9 cellular contexts compared by ENCODE assay signal in the genomic region with DNA sequence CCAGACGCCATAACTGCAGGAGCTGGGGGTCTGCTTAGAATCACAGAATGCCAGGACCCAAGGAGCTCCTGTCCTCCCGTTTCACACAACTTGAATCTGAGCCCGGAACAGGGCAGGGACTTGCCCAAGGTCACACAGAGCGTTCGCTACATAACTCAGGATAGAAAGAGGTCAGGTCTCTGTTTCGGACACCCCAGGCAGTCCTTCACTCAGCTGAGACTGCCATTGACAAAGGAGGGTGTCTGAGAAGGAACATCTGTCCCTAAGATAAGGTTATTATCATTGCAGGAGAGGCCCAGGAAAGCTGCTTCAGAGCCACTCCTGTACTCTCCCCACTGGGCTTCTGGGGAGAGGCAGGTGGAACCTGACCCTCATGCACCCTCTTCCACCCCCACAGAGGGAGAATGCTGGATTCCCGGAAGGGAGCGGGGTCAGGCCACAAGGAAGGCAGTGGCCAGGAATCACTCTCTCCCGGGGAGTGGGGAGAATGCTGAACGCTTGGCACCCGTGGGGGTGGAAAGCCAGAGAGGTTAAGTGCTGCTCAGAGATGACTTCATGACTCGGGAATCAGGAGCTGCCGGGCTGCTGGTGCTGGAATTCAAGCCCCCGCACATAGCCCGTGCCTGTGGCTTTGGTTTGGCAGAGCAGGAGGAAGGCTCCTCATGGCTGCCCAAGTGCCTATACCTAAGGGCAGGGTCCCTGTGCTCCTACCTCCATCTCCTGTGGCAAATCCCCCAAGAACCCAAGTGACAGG. TPM values are rescaled to one million over a fixed set of nuclear protein-coding genes. Genes with fewer than 3 reads are reported as not detected.
DNase-seq lines count a peak whose midpoint lies in the region; ATAC-seq and TF ChIP-seq lines count a peak whose summit lies in the region.
"Had no signal": no experiment of that assay in that cellular context is flagged by ENCODE, and none has a peak within 500 bp of the region (broad histone marks: within the 10 kb centered on the region; RNA-seq: fewer than 3 reads in every experiment).

No MANE protein-coding gene starts in this region.

- H3K4me1 Mint-ChIP-seq in activated CD4-positive, alpha-beta T cell treated with anti-CD3 and anti-CD28 coated beads, Interleukin-2, amount 10 ng/mL, durations not matched to agents 24 days and 14 days: peaks cover 29% of the 10 kb centered on the region
- H3K4me1 Mint-ChIP-seq in activated CD4-positive, alpha-beta T cell treated with anti-CD3 and anti-CD28 coated beads for 36 hours: no peaks in the 10 kb centered on the region

- ATAC-seq in activated CD4-positive, alpha-beta T cell treated with anti-CD3 and anti-CD28 coated beads for 36 hours: no peak
- peak; percentile 47 for ATAC-seq in mucosa of descending colon
- ATAC-seq in GM18873 (IDR thresholded peaks at IDR 0.05; ENCODE audit: low FRiP score, unreplicated experiment): no peak

- no peaks in the 10 kb centered on the region for H3K9me3 ChIP-seq in mucosa of descending colon

- no peaks in the 10 kb centered on the region for H3K27me3 Mint-ChIP-seq in activated CD4-positive, alpha-beta T cell treated with anti-CD3 and anti-CD28 coated beads, Interleukin-2, amount 10 ng/mL, durations not matched to agents 24 days and 14 days
- H3K27me3 Mint-ChIP-seq in activated CD4-positive, alpha-beta T cell treated with anti-CD3 and anti-CD28 coated beads for 36 hours: no peaks in the 10 kb centered on the region

- no peak for DNase-seq in activated CD4-positive, alpha-beta T cell treated with anti-CD3 and anti-CD28 coated beads, Interleukin-2, amount 10 ng/mL, durations not matched to agents 24 days and 14 days
- no peak for DNase-seq in activated CD4-positive, alpha-beta T cell treated with anti-CD3 and anti-CD28 coated beads for 36 hours
- DNase-seq in epithelial cell of prostate (ENCODE audit: low read depth, low spot score): no peak
- peak in 2 of 3 donors; percentile 65 to 68 for DNase-seq in mucosa of descending colon
- no peak for DNase-seq in NCI-H1930 (lab: John Stamatoyannopoulos, UW)
- no peak for DNase-seq in KG1 (lab: John Stamatoyannopoulos, UW)
- DNase-seq in SIG-M5 treated with dmso at 0.1 percent for 504 hours (lab: John Stamatoyannopoulos, UW; ENCODE audit: unreplicated experiment): no peak
- DNase-seq: AML-193 had no signal

- H3K4me3 Mint-ChIP-seq in activated CD4-positive, alpha-beta T cell treated with anti-CD3 and anti-CD28 coated beads, Interleukin-2, amount 10 ng/mL, durations not matched to agents 24 days and 14 days: no peak overlapping the region
- H3K4me3 Mint-ChIP-seq in activated CD4-positive, alpha-beta T cell treated with anti-CD3 and anti-CD28 coated beads for 36 hours: no peak overlapping the region

- intact Hi-C loops in activated CD4-positive, alpha-beta T cell treated with anti-CD3 and anti-CD28 coated beads, Interleukin-2, amount 10 ng/mL, durations not matched to agents 24 days and 14 days (cut with micrococcal nuclease): no loop called here
- intact Hi-C loops in activated CD4-positive, alpha-beta T cell treated with anti-CD3 and anti-CD28 coated beads for 36 hours (cut with DNase I, micrococcal nuclease): no loop called here
- intact Hi-C loops in mucosa of descending colon (cut with DNase I, micrococcal nuclease): no loop called here

- no peak for TF ChIP-seq CTCF in mucosa of descending colon (IDR thresholded peaks at IDR 0.05)

- peak overlapping the region; percentile 53 for H3K27ac Mint-ChIP-seq in activated CD4-positive, alpha-beta T cell treated with anti-CD3 and anti-CD28 coated beads, Interleukin-2, amount 10 ng/mL, durations not matched to agents 24 days and 14 days
- H3K27ac Mint-ChIP-seq in activated CD4-positive, alpha-beta T cell treated with anti-CD3 and anti-CD28 coated beads for 36 hours: no peak overlapping the region

- peak overlapping the region; percentile 97 for H3K27ac ChIP-seq in epithelial cell of prostate

- H3K4me3 ChIP-seq in mucosa of descending colon: no peak overlapping the region

- H3K36me3 Mint-ChIP-seq in activated CD4-positive, alpha-beta T cell treated with anti-CD3 and anti-CD28 coated beads, Interleukin-2, amount 10 ng/mL, durations not matched to agents 24 days and 14 days (ENCODE audit: low read depth): peaks cover 65% of the 10 kb centered on the region
- H3K36me3 Mint-ChIP-seq in activated CD4-positive, alpha-beta T cell treated with anti-CD3 and anti-CD28 coated beads for 36 hours (ENCODE audit: low read depth): peaks cover 12% of the 10 kb centered on the region

- H3K4me1 ChIP-seq in mucosa of descending colon (ENCODE audit: low read depth): peaks cover 62% of the 10 kb centered on the region

- no peaks in the 10 kb centered on the region for H3K36me3 ChIP-seq in mucosa of descending colon (ENCODE audit: low read depth)

- POLR2A ChIA-PET in activated CD4-positive, alpha-beta T cell treated with anti-CD3 and anti-CD28 coated beads for 36 hours (lab: Charles Lee): interaction anchor here (0.5 kb wide), 1 partner anchor 73 kb away, joined by 3 read pairs; no protein-coding TSS in a partner anchor

- CTCF ChIA-PET in activated CD4-positive, alpha-beta T cell treated with anti-CD3 and anti-CD28 coated beads for 36 hours (lab: Charles Lee): interaction anchor here (0.8 kb wide), 1 partner anchor 100 kb away, joined by 3 read pairs; no protein-coding TSS in a partner anchor

- no peaks in the 10 kb centered on the region for H3K9me3 Mint-ChIP-seq in activated CD4-positive, alpha-beta T cell treated with anti-CD3 and anti-CD28 coated beads, Interleukin-2, amount 10 ng/mL, durations not matched to agents 24 days and 14 days
- no peaks in the 10 kb centered on the region for H3K9me3 Mint-ChIP-seq in activated CD4-positive, alpha-beta T cell treated with anti-CD3 and anti-CD28 coated beads for 36 hours (ENCODE audit: low read depth)

RNA-seq across cellular contexts. Expression of a gene that starts 10.7 kb away (rescaled TPM):
- 177 and 185 TPM in 2 replicates for total RNA-seq in activated CD4-positive, alpha-beta T cell treated with anti-CD3 and anti-CD28 coated beads, Interleukin-2, amount 10 ng/mL, durations not matched to agents 24 days and 14 days
- total RNA-seq in activated CD4-positive, alpha-beta T cell treated with anti-CD3 and anti-CD28 coated beads for 36 hours: 10 to 100 TPM; 24.0 to 31.0 TPM
- total RNA-seq in mucosa of descending colon: 100 to 1,000 TPM; 114 to 145 (median 122) TPM

RNA-seq across cellular contexts. Expression of a gene that starts 25.4 kb away (rescaled TPM):
- 24.4 and 26.2 TPM in 2 replicates for total RNA-seq in activated CD4-positive, alpha-beta T cell treated with anti-CD3 and anti-CD28 coated beads, Interleukin-2, amount 10 ng/mL, durations not matched to agents 24 days and 14 days
- total RNA-seq in activated CD4-positive, alpha-beta T cell treated with anti-CD3 and anti-CD28 coated beads for 36 hours: 10 to 100 TPM; 16.1 to 26.1 TPM
- total RNA-seq in mucosa of descending colon: 10 to 100 TPM; 37.2 to 41.7 (median 39.9) TPM

RNA-seq across cellular contexts. Expression of a gene that starts 29.4 kb away (rescaled TPM):
- 1.2 and 1.5 TPM in 2 replicates for total RNA-seq in activated CD4-positive, alpha-beta T cell treated with anti-CD3 and anti-CD28 coated beads, Interleukin-2, amount 10 ng/mL, durations not matched to agents 24 days and 14 days
- total RNA-seq in activated CD4-positive, alpha-beta T cell treated with anti-CD3 and anti-CD28 coated beads for 36 hours: under 1 TPM; 0.35 to 0.48 TPM
- under 1 TPM in 2 of 3 donors, not detected in 1; 0.17 to 0.22 TPM for total RNA-seq in mucosa of descending colon

RNA-seq across cellular contexts. Expression of a gene that starts 30.9 kb away (rescaled TPM):
- not detected in 2 replicates for total RNA-seq in activated CD4-positive, alpha-beta T cell treated with anti-CD3 and anti-CD28 coated beads, Interleukin-2, amount 10 ng/mL, durations not matched to agents 24 days and 14 days
- total RNA-seq in activated CD4-positive, alpha-beta T cell treated with anti-CD3 and anti-CD28 coated beads for 36 hours: not detected
- total RNA-seq in mucosa of descending colon: not detected

RNA-seq across cellular contexts. Expression of a gene that starts 40.6 kb away (rescaled TPM):
- total RNA-seq in activated CD4-positive, alpha-beta T cell treated with anti-CD3 and anti-CD28 coated beads, Interleukin-2, amount 10 ng/mL, durations not matched to agents 24 days and 14 days: 0.12 TPM in 1 of 2 replicates, not detected in the other
- total RNA-seq in activated CD4-positive, alpha-beta T cell treated with anti-CD3 and anti-CD28 coated beads for 36 hours: under 1 TPM; 0.40 to 0.80 TPM
- total RNA-seq in mucosa of descending colon: 1 to 10 TPM; 1.4 to 2.1 (median 1.6) TPM

Comparison
In these comparisons a context has a peak if more than half of its experiments do, and no peak if none do; other contexts are left out.
1. DNase-seq: peak in mucosa of descending colon (2 of 3); none in activated CD4-positive, alpha-beta T cell treated with anti-CD3 and anti-CD28 coated beads, Interleukin-2, amount 10 ng/mL, durations not matched to agents 24 days and 14 days (single experiment), activated CD4-positive, alpha-beta T cell treated with anti-CD3 and anti-CD28 coated beads for 36 hours (single experiment), epithelial cell of prostate (single experiment), NCI-H1930 (0 of 2), KG1 (single experiment) and SIG-M5 treated with dmso at 0.1 percent for 504 hours (single experiment).